In genomic region chr1:159937014-159937750, GRCh38 we compare ENCODE assay signal across 9 cellular contexts. TPM values are rescaled to one million over a fixed set of nuclear protein-coding genes. Genes with fewer than 3 reads are reported as not detected.
A peak's percentile ranks its signal among the peaks of the same experiment; 100 is the strongest.
DNase-seq lines count a peak whose midpoint lies in the region; ATAC-seq and TF ChIP-seq lines count a peak whose summit lies in the region.
"Had no signal": no experiment of that assay in that cellular context is flagged by ENCODE, and none has a peak within 500 bp of the region (broad histone marks: within the 10 kb centered on the region; RNA-seq: fewer than 3 reads in every experiment).

No MANE protein-coding gene starts in this region.

- H3K9me3 Mint-ChIP-seq in chondrocyte (ENCODE audit: low read depth) = no peaks in the 10 kb centered on the region

- H3K4me1 Mint-ChIP-seq in chondrocyte (ENCODE audit: low read depth) = no peaks in the 10 kb centered on the region

- H3K36me3 Mint-ChIP-seq in chondrocyte (ENCODE audit: low read depth) = no peaks in the 10 kb centered on the region

- intact Hi-C loops in sciatic nerve (cut with DNase I) = no loop called here

- H3K27me3 Mint-ChIP-seq in chondrocyte (ENCODE audit: low read depth) = peaks cover 32% of the 10 kb centered on the region

- no peak for TF ChIP-seq CTCF in chondrocyte (IDR thresholded peaks at IDR 0.05)

- ATAC-seq in sciatic nerve = peak; percentile 25

- H3K4me3 Mint-ChIP-seq in chondrocyte (ENCODE audit: unreplicated experiment) = no peak overlapping the region

- H3K27ac ChIP-seq in substantia nigra (ENCODE audit: low read depth, low read length, poor library complexity, severe bottlenecking) = no peak overlapping the region

- peak; percentile 16 for DNase-seq in NCI-H345 (lab: John Stamatoyannopoulos, UW)
- DNase-seq in NCI-H345 treated with DMSO at 0.1 percent for 48 hours (lab: John Stamatoyannopoulos, UW; ENCODE audit: unreplicated experiment) = no peak
- peak; percentile 71 for DNase-seq in NCI-H748 (lab: John Stamatoyannopoulos, UW; ENCODE audit: unreplicated experiment)
- peak; percentile 62 for DNase-seq in chondrocyte (ENCODE audit: low spot score)
- DNase-seq in sciatic nerve (ENCODE audit: low spot score) = no peak
- DNase-seq in activated T-cell treated with anti-CD3 and anti-CD28 coated beads, Interleukin-2, amount 50 U/mL, for 1 hour = no peak
- DNase-seq in substantia nigra (lab: John Stamatoyannopoulos, UW) = no peak
- DNase-seq in GOT3 (lab: John Stamatoyannopoulos, UW) = no peak
- DNase-seq: IMR-90 had no signal

- no peak overlapping the region for H3K27ac Mint-ChIP-seq in chondrocyte (ENCODE audit: unreplicated experiment)

RNA-seq across cellular contexts. Expression of gene IGSF9, which starts 8.2 kb away (rescaled TPM):
- not detected in 3 replicates for total RNA-seq in chondrocyte
- total RNA-seq in sciatic nerve = 0.18 TPM
- total RNA-seq: IMR-90 had no signal

RNA-seq across cellular contexts. Expression of gene TAGLN2, which starts 11.9 kb away (rescaled TPM):
- total RNA-seq in chondrocyte (222 to 392 TPM (median 388 TPM) in 3 replicates), sciatic nerve (184 TPM)

RNA-seq across cellular contexts. Expression of gene SLAMF9, which starts 16.9 kb away (rescaled TPM):
- total RNA-seq in chondrocyte = not detected in 3 replicates
- 0.80 TPM for total RNA-seq in sciatic nerve

RNA-seq across cellular contexts. Expression of gene CFAP45, which starts 37.2 kb away (rescaled TPM):
- 0.37 to 0.95 TPM (median 0.73 TPM) in 3 replicates for total RNA-seq in chondrocyte
- total RNA-seq in sciatic nerve = 1.6 TPM

Comparison
In these comparisons a context has a peak if more than half of its experiments do, and no peak if none do; other contexts are left out.
1. DNase-seq: peak in NCI-H345 (single experiment), NCI-H748 (single experiment) and chondrocyte (single experiment); none in NCI-H345 treated with DMSO at 0.1 percent for 48 hours (single experiment), sciatic nerve (single experiment), activated T-cell treated with anti-CD3 and anti-CD28 coated beads, Interleukin-2, amount 50 U/mL, for 1 hour (single experiment), substantia nigra (0 of 49) and GOT3 (single experiment).